In genomic region chr9:124764774-124765438, GRCh38 we compare ENCODE assay signal across 1 cellular context.
TF ChIP-seq lines count a peak whose summit lies in the region.

No MANE protein-coding gene starts in this region.

TF ChIP-seq in K562, 482 proteins besides CTCF, POLR2A, EP300 and RAD21 (continued from another document and continues in another):
- TF ChIP-seq, protein P1, sequence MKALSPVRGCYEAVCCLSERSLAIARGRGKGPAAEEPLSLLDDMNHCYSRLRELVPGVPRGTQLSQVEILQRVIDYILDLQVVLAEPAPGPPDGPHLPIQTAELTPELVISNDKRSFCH (CRISPR knock-in tag; IDR thresholded peaks at IDR 0.05), result no peak
- TF ChIP-seq, protein P1 (tag; IDR thresholded peaks at IDR 0.05), result no peak
- TF ChIP-seq DPF2 (IDR thresholded peaks at IDR 0.05), result 0 out of 2 replicates have a peak, but pooled peaks have one; percentile 16
- peak; percentile 29; the same call in 1 of the 2 replicates for TF ChIP-seq CBFA2T3 (IDR thresholded peaks at IDR 0.05)
- TF ChIP-seq AFF4 (CRISPR knock-in tag; IDR thresholded peaks at IDR 0.05), result no peak
- no peak for TF ChIP-seq ZNF12 (CRISPR knock-in tag; IDR thresholded peaks at IDR 0.05)
- TF ChIP-seq HDAC6 (IDR thresholded peaks at IDR 0.05; ENCODE audit: low read depth, low read length), result no peak
- no peak for TF ChIP-seq ZNF384 (IDR thresholded peaks at IDR 0.05; ENCODE audit: low read depth, low read length)
- TF ChIP-seq, protein P2, sequence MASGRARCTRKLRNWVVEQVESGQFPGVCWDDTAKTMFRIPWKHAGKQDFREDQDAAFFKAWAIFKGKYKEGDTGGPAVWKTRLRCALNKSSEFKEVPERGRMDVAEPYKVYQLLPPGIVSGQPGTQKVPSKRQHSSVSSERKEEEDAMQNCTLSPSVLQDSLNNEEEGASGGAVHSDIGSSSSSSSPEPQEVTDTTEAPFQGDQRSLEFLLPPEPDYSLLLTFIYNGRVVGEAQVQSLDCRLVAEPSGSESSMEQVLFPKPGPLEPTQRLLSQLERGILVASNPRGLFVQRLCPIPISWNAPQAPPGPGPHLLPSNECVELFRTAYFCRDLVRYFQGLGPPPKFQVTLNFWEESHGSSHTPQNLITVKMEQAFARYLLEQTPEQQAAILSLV (tag; IDR thresholded peaks at IDR 0.05), result no peak
- no peak; the same call in 1 of the 2 replicates for TF ChIP-seq SIN3B (IDR thresholded peaks at IDR 0.05; ENCODE audit: low read depth)
- no peak for TF ChIP-seq ZNF644 (tag; IDR thresholded peaks at IDR 0.05; ENCODE audit: low read depth)
- TF ChIP-seq ZBTB34 (CRISPR knock-in tag; IDR thresholded peaks at IDR 0.05), result no peak
- no peak for TF ChIP-seq PRMT5 (CRISPR knock-in tag; IDR thresholded peaks at IDR 0.05)
- no peak for TF ChIP-seq ZFP30 (CRISPR knock-in tag; IDR thresholded peaks at IDR 0.05; ENCODE audit: borderline replicate concordance)
- no peak for TF ChIP-seq FOSL1 (tag; conservative IDR thresholded peaks at IDR 0.05)
- TF ChIP-seq BCOR (IDR thresholded peaks at IDR 0.05), result no peak
- TF ChIP-seq DDX20 (tag; IDR thresholded peaks at IDR 0.05; ENCODE audit: low read depth), result no peak
- TF ChIP-seq SMARCA5 (IDR thresholded peaks at IDR 0.05), result no peak
- TF ChIP-seq, protein P3, sequence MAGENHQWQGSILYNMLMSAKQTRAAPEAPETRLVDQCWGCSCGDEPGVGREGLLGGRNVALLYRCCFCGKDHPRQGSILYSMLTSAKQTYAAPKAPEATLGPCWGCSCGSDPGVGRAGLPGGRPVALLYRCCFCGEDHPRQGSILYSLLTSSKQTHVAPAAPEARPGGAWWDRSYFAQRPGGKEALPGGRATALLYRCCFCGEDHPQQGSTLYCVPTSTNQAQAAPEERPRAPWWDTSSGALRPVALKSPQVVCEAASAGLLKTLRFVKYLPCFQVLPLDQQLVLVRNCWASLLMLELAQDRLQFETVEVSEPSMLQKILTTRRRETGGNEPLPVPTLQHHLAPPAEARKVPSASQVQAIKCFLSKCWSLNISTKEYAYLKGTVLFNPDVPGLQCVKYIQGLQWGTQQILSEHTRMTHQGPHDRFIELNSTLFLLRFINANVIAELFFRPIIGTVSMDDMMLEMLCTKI (IDR thresholded peaks at IDR 0.05; ENCODE audit: partially characterized antibody), result no peak
- no peak for TF ChIP-seq ZNF77 (CRISPR knock-in tag; IDR thresholded peaks at IDR 0.05)
- 0 out of 2 replicates have a peak, but pooled peaks have one; percentile 13 for TF ChIP-seq ARID1B (IDR thresholded peaks at IDR 0.05)
- no peak for TF ChIP-seq DMBX1 (CRISPR knock-in tag; IDR thresholded peaks at IDR 0.05; ENCODE audit: borderline replicate concordance)
- TF ChIP-seq HDAC1 (IDR thresholded peaks at IDR 0.05), result 0 out of 4 replicates have a peak, but pooled peaks of 1 of the 2 experiments have one; percentile 15
- no peak for TF ChIP-seq ETV6 (IDR thresholded peaks at IDR 0.05; ENCODE audit: borderline replicate concordance in 1 of 2, low read depth in 2 of 2, low read length in 1 of 2)
- no peak for TF ChIP-seq ETV6 (CRISPR knock-in tag; IDR thresholded peaks at IDR 0.05; ENCODE audit: borderline replicate concordance)
- TF ChIP-seq, protein P4, sequence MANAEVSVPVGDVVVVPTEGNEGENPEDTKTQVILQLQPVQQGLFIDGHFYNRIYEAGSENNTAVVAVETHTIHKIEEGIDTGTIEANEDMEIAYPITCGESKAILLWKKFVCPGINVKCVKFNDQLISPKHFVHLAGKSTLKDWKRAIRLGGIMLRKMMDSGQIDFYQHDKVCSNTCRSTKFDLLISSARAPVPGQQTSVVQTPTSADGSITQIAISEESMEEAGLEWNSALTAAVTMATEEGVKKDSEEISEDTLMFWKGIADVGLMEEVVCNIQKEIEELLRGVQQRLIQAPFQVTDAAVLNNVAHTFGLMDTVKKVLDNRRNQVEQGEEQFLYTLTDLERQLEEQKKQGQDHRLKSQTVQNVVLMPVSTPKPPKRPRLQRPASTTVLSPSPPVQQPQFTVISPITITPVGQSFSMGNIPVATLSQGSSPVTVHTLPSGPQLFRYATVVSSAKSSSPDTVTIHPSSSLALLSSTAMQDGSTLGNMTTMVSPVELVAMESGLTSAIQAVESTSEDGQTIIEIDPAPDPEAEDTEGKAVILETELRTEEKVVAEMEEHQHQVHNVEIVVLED (CRISPR knock-in tag; IDR thresholded peaks at IDR 0.05), result no peak
- TF ChIP-seq, protein P5, sequence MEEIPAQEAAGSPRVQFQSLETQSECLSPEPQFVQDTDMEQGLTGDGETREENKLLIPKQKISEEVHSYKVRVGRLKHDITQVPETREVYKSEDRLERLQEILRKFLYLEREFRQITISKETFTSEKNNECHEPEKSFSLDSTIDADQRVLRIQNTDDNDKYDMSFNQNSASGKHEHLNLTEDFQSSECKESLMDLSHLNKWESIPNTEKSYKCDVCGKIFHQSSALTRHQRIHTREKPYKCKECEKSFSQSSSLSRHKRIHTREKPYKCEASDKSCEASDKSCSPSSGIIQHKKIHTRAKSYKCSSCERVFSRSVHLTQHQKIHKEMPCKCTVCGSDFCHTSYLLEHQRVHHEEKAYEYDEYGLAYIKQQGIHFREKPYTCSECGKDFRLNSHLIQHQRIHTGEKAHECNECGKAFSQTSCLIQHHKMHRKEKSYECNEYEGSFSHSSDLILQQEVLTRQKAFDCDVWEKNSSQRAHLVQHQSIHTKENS (CRISPR knock-in tag; IDR thresholded peaks at IDR 0.05), result no peak
- no peak for TF ChIP-seq STAT5A (IDR thresholded peaks at IDR 0.05; ENCODE audit: borderline replicate concordance, low read length)
- TF ChIP-seq TEAD4 (IDR thresholded peaks at IDR 0.05; ENCODE audit: low read length), result peak; percentile 15; the same call in 1 of the 2 replicates
- no peak for TF ChIP-seq TEAD4 (CRISPR knock-in tag; IDR thresholded peaks at IDR 0.05; ENCODE audit: borderline replicate concordance)
- peak; percentile 28 for TF ChIP-seq HDAC3 (IDR thresholded peaks at IDR 0.05; ENCODE audit: borderline replicate concordance, partially characterized antibody)
- no peak for TF ChIP-seq GABPA (tag; conservative IDR thresholded peaks at IDR 0.05; ENCODE audit: low read depth)
- peak in 1 of 2 experiments; percentile 13; a peak in 1 of 4 replicates for TF ChIP-seq KDM1A (IDR thresholded peaks at IDR 0.05)
- no peak for TF ChIP-seq SIN3A (IDR thresholded peaks at IDR 0.05; ENCODE audit: borderline replicate concordance in 2 of 2, control insufficient read depth in 1 of 2, low read depth in 2 of 2, low read length in 2 of 2)
- no peak for TF ChIP-seq SP2 (IDR thresholded peaks at IDR 0.05; ENCODE audit: extremely low read depth, low read depth, low read length, poor library complexity, severe bottlenecking)
- no peak for TF ChIP-seq ZKSCAN3 (CRISPR knock-in tag; IDR thresholded peaks at IDR 0.05)
- 0 out of 2 replicates have a peak, but pooled peaks have one; percentile 8 for TF ChIP-seq NR2C1 (IDR thresholded peaks at IDR 0.05)
- no peak for TF ChIP-seq NR2C1 (tag; IDR thresholded peaks at IDR 0.05)
- 0 out of 2 replicates have a peak, but pooled peaks have one; percentile 15 for TF ChIP-seq JUND (IDR thresholded peaks at IDR 0.05; ENCODE audit: borderline replicate concordance, low read depth, low read length)
- no peak for TF ChIP-seq JUND (tag; IDR thresholded peaks at IDR 0.05; ENCODE audit: borderline replicate concordance, low read depth, low read length)
- TF ChIP-seq, protein P6, sequence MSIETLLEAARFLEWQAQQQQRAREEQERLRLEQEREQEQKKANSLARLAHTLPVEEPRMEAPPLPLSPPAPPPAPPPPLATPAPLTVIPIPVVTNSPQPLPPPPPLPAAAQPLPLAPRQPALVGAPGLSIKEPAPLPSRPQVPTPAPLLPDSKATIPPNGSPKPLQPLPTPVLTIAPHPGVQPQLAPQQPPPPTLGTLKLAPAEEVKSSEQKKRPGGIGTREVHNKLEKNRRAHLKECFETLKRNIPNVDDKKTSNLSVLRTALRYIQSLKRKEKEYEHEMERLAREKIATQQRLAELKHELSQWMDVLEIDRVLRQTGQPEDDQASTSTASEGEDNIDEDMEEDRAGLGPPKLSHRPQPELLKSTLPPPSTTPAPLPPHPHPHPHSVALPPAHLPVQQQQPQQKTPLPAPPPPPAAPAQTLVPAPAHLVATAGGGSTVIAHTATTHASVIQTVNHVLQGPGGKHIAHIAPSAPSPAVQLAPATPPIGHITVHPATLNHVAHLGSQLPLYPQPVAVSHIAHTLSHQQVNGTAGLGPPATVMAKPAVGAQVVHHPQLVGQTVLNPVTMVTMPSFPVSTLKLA (conservative IDR thresholded peaks at IDR 0.05), result no peak
- TF ChIP-seq, protein P7, sequence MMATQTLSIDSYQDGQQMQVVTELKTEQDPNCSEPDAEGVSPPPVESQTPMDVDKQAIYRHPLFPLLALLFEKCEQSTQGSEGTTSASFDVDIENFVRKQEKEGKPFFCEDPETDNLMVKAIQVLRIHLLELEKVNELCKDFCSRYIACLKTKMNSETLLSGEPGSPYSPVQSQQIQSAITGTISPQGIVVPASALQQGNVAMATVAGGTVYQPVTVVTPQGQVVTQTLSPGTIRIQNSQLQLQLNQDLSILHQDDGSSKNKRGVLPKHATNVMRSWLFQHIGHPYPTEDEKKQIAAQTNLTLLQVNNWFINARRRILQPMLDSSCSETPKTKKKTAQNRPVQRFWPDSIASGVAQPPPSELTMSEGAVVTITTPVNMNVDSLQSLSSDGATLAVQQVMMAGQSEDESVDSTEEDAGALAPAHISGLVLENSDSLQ (IDR thresholded peaks at IDR 0.05), result 0 out of 2 replicates have a peak, but pooled peaks have one; percentile 12
- TF ChIP-seq E2F5 (CRISPR knock-in tag; IDR thresholded peaks at IDR 0.05), result no peak
- no peak for TF ChIP-seq CXXC5 (CRISPR knock-in tag; IDR thresholded peaks at IDR 0.05)
- TF ChIP-seq ZNF133 (CRISPR knock-in tag; IDR thresholded peaks at IDR 0.05), result no peak
- no peak for TF ChIP-seq ZNF586 (CRISPR knock-in tag; conservative IDR thresholded peaks at IDR 0.05)
- no peak for TF ChIP-seq MCM3 (IDR thresholded peaks at IDR 0.05)
- no peak for TF ChIP-seq PHF8 (IDR thresholded peaks at IDR 0.05; ENCODE audit: borderline replicate concordance, low read length)
- TF ChIP-seq CC2D1A (IDR thresholded peaks at IDR 0.05), result no peak
- TF ChIP-seq ZNF239 (CRISPR knock-in tag; IDR thresholded peaks at IDR 0.05), result no peak
